22 cellular contexts compared by ENCODE assay signal in the genomic region with DNA sequence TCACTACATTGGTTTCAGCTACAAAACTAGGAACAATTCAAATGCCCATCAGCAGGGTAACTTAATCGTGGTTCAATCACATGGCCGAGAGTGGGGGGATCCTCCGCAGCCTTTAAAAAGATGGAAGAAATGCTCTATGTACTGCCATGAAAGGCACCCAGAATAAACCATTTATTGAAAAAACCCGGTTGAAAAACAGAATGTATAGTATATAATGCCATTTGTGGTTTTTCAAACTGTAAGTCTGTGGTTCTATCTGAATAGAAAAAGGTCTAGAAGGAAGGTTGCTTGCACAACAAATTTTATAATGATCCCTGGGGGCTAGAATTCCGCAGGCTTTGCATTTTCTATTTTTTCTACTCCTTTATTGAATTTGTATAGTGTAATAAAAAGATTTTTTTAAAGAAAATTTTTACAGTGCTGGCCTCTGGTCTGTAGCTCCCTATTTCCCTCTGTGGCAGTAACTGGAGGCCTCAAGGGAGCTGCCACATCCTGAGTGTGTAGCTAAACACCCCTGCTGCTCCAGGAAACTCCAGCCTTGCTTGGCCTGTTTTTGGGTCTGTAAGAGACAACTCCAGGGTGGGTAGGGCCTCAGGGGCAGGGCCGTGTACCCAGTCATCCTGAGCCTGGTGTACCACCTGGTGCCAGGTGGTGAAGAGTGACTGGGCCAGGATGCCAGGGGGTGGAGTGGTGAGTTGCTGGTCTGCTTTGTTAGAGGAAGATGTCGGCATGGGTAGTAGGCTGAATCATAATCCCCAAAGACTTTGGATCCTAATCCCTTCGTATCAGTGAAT. TPM values are rescaled to one million over a fixed set of nuclear protein-coding genes. Genes with fewer than 3 reads are reported as not detected.
A peak's percentile ranks its signal among the peaks of the same experiment; 100 is the strongest.
DNase-seq lines count a peak whose midpoint lies in the region; FAIRE-seq and TF ChIP-seq lines count a peak whose summit lies in the region.
"Had no signal": no experiment of that assay in that cellular context is flagged by ENCODE, and none has a peak within 500 bp of the region (broad histone marks: within the 10 kb centered on the region; RNA-seq: fewer than 3 reads in every experiment).

No MANE protein-coding gene starts in this region.

- in situ Hi-C loops in GM13976 (cut with MboI; ENCODE audit: low sequenced_read_pairs, unreplicated experiment): no loop called here
- in situ Hi-C loops in transverse colon (cut with MboI; ENCODE audit: low pct_ligation_motif_present in 1 of 4, low pct_unique_long_range_greater_than_20kb in 1 of 4, low sequenced_read_pairs in 3 of 4): no loop called here

- no peak for TF ChIP-seq POLR2A in transverse colon (IDR thresholded peaks at IDR 0.05)

- DNase-seq in GM13976 (ENCODE audit: low spot score) (peak; percentile 3), MM.1S (no peak), caudate nucleus (lab: John Stamatoyannopoulos, UW) (no peak), kidney (no peak), nucleus accumbens (lab: John Stamatoyannopoulos, UW) (no peak), transverse colon (no peak)
- no peak for DNase-seq in CD4-positive, alpha-beta memory T cell
- DNase-seq: activated naive CD4-positive, alpha-beta T cell treated with anti-CD3 and anti-CD28 coated beads, Interleukin-2, amount 10 ng/mL, durations not matched to agents 7 days and 5 days; DMS153; esophagus squamous epithelium; NCI-H2029; NCI-H526; OCI-M1; stimulated activated CD4-positive, alpha-beta T cell treated with anti-CD3 and anti-CD28 coated beads, Interleukin-4, amount 100 ng/mL, for 4 hours had no signal

- no peak overlapping the region for H2AFZ ChIP-seq in MM.1S (ENCODE audit: low read length)

- H3K4me1 ChIP-seq in MM.1S (ENCODE audit: low read length) (peaks cover 39% of the 10 kb centered on the region), neutrophil (ENCODE audit: control insufficient read depth in 1 of 2, insufficient read depth in 1 of 2, low read depth in 1 of 2, low read length in 1 of 2) (peaks cover 82 to 85% of the 10 kb centered on the region in 2 experiments), kidney (ENCODE audit: control insufficient read depth in 1 of 2, insufficient read depth in 1 of 2, low read depth in 1 of 2, low read length in 2 of 2) (peaks cover 5 to 8% of the 10 kb centered on the region in 2 donors), transverse colon (peaks cover 0 to 7% (median 4%) of the 10 kb centered on the region in 4 donors)
- no peaks in the 10 kb centered on the region for H3K4me1 ChIP-seq in CD4-positive, alpha-beta memory T cell (ENCODE audit: insufficient read depth, low read length)

- H3K27ac Mint-ChIP-seq in CD4-positive, alpha-beta memory T cell: peak overlapping the region in 3 of 7 donors; percentile 10 to 59 (median 44)
- H3K27ac Mint-ChIP-seq: activated naive CD4-positive, alpha-beta T cell treated with anti-CD3 and anti-CD28 coated beads, Interleukin-2, amount 10 ng/mL, durations not matched to agents 7 days and 5 days; progenitor cell of endocrine pancreas had no signal

- H3K9me2 ChIP-seq in MM.1S (replicated peaks; ENCODE audit: insufficient read depth, low read length): no peaks in the 10 kb centered on the region

- H3K9ac ChIP-seq in MM.1S (ENCODE audit: low read length) (no peak overlapping the region; the same call in 1 of the 2 replicates), kidney (ENCODE audit: low read length in 2 of 2) (no peak overlapping the region)

- no peak for FAIRE-seq in kidney (lab: Jason Lieb, UNC)

- intact Hi-C loops in CD4-positive, alpha-beta memory T cell (cut with micrococcal nuclease): no loop called here
- intact Hi-C loops in kidney (cut with DNase I): no loop called here
- intact Hi-C loops in transverse colon (cut with DNase I; ENCODE audit: low total_unique reads): no loop called here

- peak overlapping the region; percentile 46; the same call in 1 of the 2 replicates for H3K4me2 ChIP-seq in MM.1S (ENCODE audit: low read depth, low read length)
- H3K4me2 ChIP-seq: smooth muscle cell had no signal

- H3K36me3 Mint-ChIP-seq in CD4-positive, alpha-beta memory T cell: no peaks in the 10 kb centered on the region

- no peak overlapping the region for H3K4me3 ChIP-seq in MM.1S (ENCODE audit: low read length)
- peak overlapping the region in 1 of 2 experiments; percentile 22 for H3K4me3 ChIP-seq in neutrophil (ENCODE audit: low read depth in 1 of 2, low read length in 1 of 2)
- H3K4me3 ChIP-seq in CD4-positive, alpha-beta memory T cell (ENCODE audit: low read length in 2 of 2): no peak overlapping the region
- H3K4me3 ChIP-seq in kidney (ENCODE audit: low read length in 2 of 2): no peak overlapping the region
- H3K4me3 ChIP-seq in transverse colon: no peak overlapping the region
- H3K4me3 ChIP-seq: esophagus squamous epithelium, smooth muscle cell, tibial nerve had no signal

- H3K4me1 Mint-ChIP-seq in CD4-positive, alpha-beta memory T cell: peaks cover 0 to 4% (median 3%) of the 10 kb centered on the region in 4 donors

- H3K9me3 ChIP-seq in MM.1S (replicated peaks; ENCODE audit: insufficient read depth, low read length) (no peaks in the 10 kb centered on the region), neutrophil (no peaks in the 10 kb centered on the region), kidney (ENCODE audit: control insufficient read depth in 1 of 2, low read length in 2 of 2) (no peaks in the 10 kb centered on the region), transverse colon (no peaks in the 10 kb centered on the region)
- no peaks in the 10 kb centered on the region for H3K9me3 ChIP-seq in CD4-positive, alpha-beta memory T cell (ENCODE audit: control insufficient read depth in 1 of 2, low read length in 2 of 2)

- peak overlapping the region; percentile 97 for H3K27ac ChIP-seq in MM.1S (ENCODE audit: low read length)
- peak overlapping the region; percentile 75 for H3K27ac ChIP-seq in caudate nucleus (ENCODE audit: low read depth, low read length)
- H3K27ac ChIP-seq in neutrophil: peak overlapping the region; percentile 92
- no peak overlapping the region for H3K27ac ChIP-seq in CD4-positive, alpha-beta memory T cell (ENCODE audit: low read depth, low read length)
- no peak overlapping the region for H3K27ac ChIP-seq in kidney (ENCODE audit: low read depth in 2 of 2, low read length in 2 of 2)
- H3K27ac ChIP-seq in transverse colon: no peak overlapping the region
- H3K27ac ChIP-seq: tibial nerve had no signal

- peaks cover 0 to 3% (median under 1%) of the 10 kb centered on the region in 8 donors for H3K9me3 Mint-ChIP-seq in CD4-positive, alpha-beta memory T cell

- no peak overlapping the region for H3K4me3 Mint-ChIP-seq in CD4-positive, alpha-beta memory T cell
- H3K4me3 Mint-ChIP-seq: activated naive CD4-positive, alpha-beta T cell treated with anti-CD3 and anti-CD28 coated beads, Interleukin-2, amount 10 ng/mL, durations not matched to agents 7 days and 5 days had no signal

- no peak for TF ChIP-seq EP300 in transverse colon (IDR thresholded peaks at IDR 0.05; ENCODE audit: low read depth)

- no peaks in the 10 kb centered on the region for H3K36me3 ChIP-seq in MM.1S (replicated peaks; ENCODE audit: insufficient read depth, low read length)
- no peaks in the 10 kb centered on the region for H3K36me3 ChIP-seq in neutrophil
- no peaks in the 10 kb centered on the region for H3K36me3 ChIP-seq in CD4-positive, alpha-beta memory T cell (ENCODE audit: insufficient read depth, low read length)
- H3K36me3 ChIP-seq in kidney (ENCODE audit: control insufficient read depth in 1 of 2, insufficient read depth in 2 of 2, low read length in 2 of 2): no peaks in the 10 kb centered on the region
- no peaks in the 10 kb centered on the region for H3K36me3 ChIP-seq in transverse colon
- H3K36me3 ChIP-seq: esophagus squamous epithelium, tibial nerve had no signal

- peaks cover 11% of the 10 kb centered on the region for H3F3A ChIP-seq in MM.1S (ENCODE audit: insufficient read depth, low read length)

- TF ChIP-seq CTCF in GM13976 (IDR thresholded peaks at IDR 0.05; ENCODE audit: borderline replicate concordance, control extremely low read depth, extremely low read depth, insufficient read depth, missing control alignments) (no peak), MM.1S (IDR thresholded peaks at IDR 0.05; ENCODE audit: low read length) (no peak), neutrophil (IDR thresholded peaks at IDR 0.05) (no peak), kidney (IDR thresholded peaks at IDR 0.05; ENCODE audit: borderline replicate concordance, extremely low read depth, insufficient read depth) (no peak), transverse colon (IDR thresholded peaks at IDR 0.05) (no peak)

- no peaks in the 10 kb centered on the region for H3K27me3 Mint-ChIP-seq in CD4-positive, alpha-beta memory T cell
- H3K27me3 Mint-ChIP-seq: progenitor cell of endocrine pancreas had no signal

- no peaks in the 10 kb centered on the region for H3K27me3 ChIP-seq in MM.1S (replicated peaks; ENCODE audit: insufficient read depth, low read length)
- no peaks in the 10 kb centered on the region for H3K27me3 ChIP-seq in neutrophil
- no peaks in the 10 kb centered on the region for H3K27me3 ChIP-seq in CD4-positive, alpha-beta memory T cell (ENCODE audit: insufficient read depth, low read length)
- H3K27me3 ChIP-seq in transverse colon: no peaks in the 10 kb centered on the region
- H3K27me3 ChIP-seq: esophagus squamous epithelium, tibial nerve had no signal

- POLR2A ChIA-PET in CD4-positive, alpha-beta memory T cell (lab: Charles Lee; ENCODE audit: partially characterized antibody): interaction anchor here (1.4 kb wide), 1 partner anchor 12 kb away, joined by 3 read pairs; no protein-coding TSS in a partner anchor

- no peaks in the 10 kb centered on the region for H3K79me2 ChIP-seq in MM.1S (ENCODE audit: low read length)

- WGBS in transverse colon (ENCODE audit: low coverage in 1 of 2), 2 donors: 83 to 85% methylated on average over 6 to 8 of the region's 8 CpGs

- CTCF ChIA-PET in CD4-positive, alpha-beta memory T cell (lab: Charles Lee; ENCODE audit: partially characterized antibody): interaction anchor here (0.7 to 1.2 kb wide), 3 partner anchors 8 to 175 kb away, joined by 3 to 4 read pairs (median 4); no protein-coding TSS in a partner anchor

- no peaks in the 10 kb centered on the region for H4K20me1 ChIP-seq in MM.1S (ENCODE audit: insufficient read depth, low read length)

RNA-seq across cellular contexts. Expression of a gene that starts 51.5 kb away (rescaled TPM):
- not detected for total RNA-seq in CD4-positive, alpha-beta memory T cell
- not detected for polyA plus RNA-seq in CD4-positive, alpha-beta memory T cell
- total RNA-seq in kidney (1.8 TPM), transverse colon (100 to 1,000 TPM; 228 to 468 (median 363) TPM)
- polyA plus RNA-seq in kidney (ENCODE audit: insufficient read depth, low read depth, low replicate concordance): not detected
- total RNA-seq: lower leg skin; myocyte; smooth muscle cell; T-helper 2 cell treated with Interferon-gamma antibody and Interleukin-4, amounts not matched to agents 100 ng/mL and 5 ng/mL, for 36 hours; tibial nerve had no signal
- polyA plus RNA-seq: BJ, smooth muscle cell had no signal

Comparison
In these comparisons a context has a peak if more than half of its experiments do, and no peak if none do; other contexts are left out.
1. H3K27ac ChIP-seq: peak in MM.1S (single experiment), caudate nucleus (single experiment) and neutrophil (single experiment); none in CD4-positive, alpha-beta memory T cell (single experiment), kidney (0 of 2) and transverse colon (0 of 4).
2. RNA of a gene that starts 51.5 kb away (total RNA-seq): 228 to 468 TPM in transverse colon; 1.8 TPM in kidney (single experiment) and not detected in CD4-positive, alpha-beta memory T cell; every median in the first group is over 10 times any median in the second.